11 cellular contexts compared by ENCODE assay signal in the genomic region with DNA sequence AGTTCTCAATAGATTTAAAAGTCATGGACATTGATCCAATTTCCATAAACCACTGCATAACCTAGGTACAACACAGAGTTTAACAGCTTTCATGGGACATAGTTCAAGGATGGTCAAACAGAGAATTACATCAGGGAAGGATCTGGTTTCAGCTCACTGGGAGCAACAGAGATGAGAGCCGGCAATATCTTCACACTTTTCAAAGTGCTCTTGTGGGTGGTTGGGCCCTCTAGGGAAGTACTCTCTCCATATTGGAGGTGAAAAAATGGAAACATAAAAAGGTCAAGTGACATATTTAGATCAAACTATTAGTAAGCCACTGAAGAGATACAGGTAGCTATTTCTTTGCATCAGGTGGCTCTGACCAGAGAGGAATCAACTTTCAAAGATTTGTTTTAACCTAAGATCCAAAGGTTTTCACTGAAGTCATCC.
DNase-seq lines count a peak whose midpoint lies in the region; ATAC-seq lines count a peak whose summit lies in the region.
"Had no signal": no experiment of that assay in that cellular context is flagged by ENCODE, and none has a peak within 500 bp of the region (broad histone marks: within the 10 kb centered on the region; RNA-seq: fewer than 3 reads in every experiment).

No MANE protein-coding gene starts in this region.

- CTCF ChIA-PET in activated CD8-positive, alpha-beta memory T cell treated with anti-CD3 and anti-CD28 coated beads, Interleukin-2, amount 10 ng/mL, durations not matched to agents 7 days and 5 days (lab: Charles Lee), result interaction anchor here (1.0 to 1.9 kb wide), 5 partner anchors 10 to 70 kb away, joined by 3 to 13 read pairs (median 6); no protein-coding TSS in a partner anchor
- CTCF ChIA-PET in activated CD8-positive, alpha-beta T cell treated with anti-CD3 and anti-CD28 coated beads, Interleukin-2, amount 10 ng/mL, durations not matched to agents 7 days and 5 days (lab: Charles Lee), result interaction anchor here (1.1 to 5.8 kb wide), 14 partner anchors 10 to 433 kb away, joined by 3 to 28 read pairs (median 4); partner anchors contain the start of gene LRRN3

- no peaks in the 10 kb centered on the region for H3K27me3 Mint-ChIP-seq in activated CD8-positive, alpha-beta memory T cell treated with anti-CD3 and anti-CD28 coated beads, Interleukin-2, amount 10 ng/mL, durations not matched to agents 7 days and 5 days
- H3K27me3 Mint-ChIP-seq in activated CD8-positive, alpha-beta T cell treated with anti-CD3 and anti-CD28 coated beads, Interleukin-2, amount 10 ng/mL, durations not matched to agents 7 days and 5 days (ENCODE audit: low read depth), result no peaks in the 10 kb centered on the region
- no peaks in the 10 kb centered on the region for H3K27me3 Mint-ChIP-seq in stimulated activated memory B cell treated with anti-CD40 and anti-IgM and Interleukin-4, amounts not matched to agents 10 μg/mL and 1 μg/mL and 100 μg/mL, for 72 hours

- peaks cover 58% of the 10 kb centered on the region for H3K4me1 Mint-ChIP-seq in activated CD8-positive, alpha-beta memory T cell treated with anti-CD3 and anti-CD28 coated beads, Interleukin-2, amount 10 ng/mL, durations not matched to agents 7 days and 5 days
- peaks cover 61% of the 10 kb centered on the region for H3K4me1 Mint-ChIP-seq in activated CD8-positive, alpha-beta T cell treated with anti-CD3 and anti-CD28 coated beads, Interleukin-2, amount 10 ng/mL, durations not matched to agents 7 days and 5 days (ENCODE audit: low read depth)
- peaks cover 13% of the 10 kb centered on the region for H3K4me1 Mint-ChIP-seq in stimulated activated memory B cell treated with anti-CD40 and anti-IgM and Interleukin-4, amounts not matched to agents 10 μg/mL and 1 μg/mL and 100 μg/mL, for 72 hours

- POLR2A ChIA-PET in activated CD8-positive, alpha-beta T cell treated with anti-CD3 and anti-CD28 coated beads, Interleukin-2, amount 10 ng/mL, durations not matched to agents 7 days and 5 days (lab: Charles Lee), result interaction anchor here (0.9 to 7.3 kb wide), 9 partner anchors 8 to 64 kb away, joined by 3 to 69 read pairs (median 5); partner anchors contain the start of gene LRRN3

- H3K4me3 Mint-ChIP-seq in activated CD8-positive, alpha-beta memory T cell treated with anti-CD3 and anti-CD28 coated beads, Interleukin-2, amount 10 ng/mL, durations not matched to agents 7 days and 5 days, result no peak overlapping the region
- H3K4me3 Mint-ChIP-seq in activated CD8-positive, alpha-beta T cell treated with anti-CD3 and anti-CD28 coated beads, Interleukin-2, amount 10 ng/mL, durations not matched to agents 7 days and 5 days, result peak overlapping the region; percentile 32
- no peak overlapping the region for H3K4me3 Mint-ChIP-seq in stimulated activated memory B cell treated with anti-CD40 and anti-IgM and Interleukin-4, amounts not matched to agents 10 μg/mL and 1 μg/mL and 100 μg/mL, for 72 hours
- H3K4me3 Mint-ChIP-seq: neural crest cell had no signal

- no peak for DNase-seq in activated CD8-positive, alpha-beta memory T cell treated with anti-CD3 and anti-CD28 coated beads, Interleukin-2, amount 10 ng/mL, durations not matched to agents 7 days and 5 days
- no peak for DNase-seq in activated CD8-positive, alpha-beta memory T cell treated with anti-CD3 and anti-CD28 coated beads for 24 hours
- DNase-seq in activated CD8-positive, alpha-beta T cell treated with anti-CD3 and anti-CD28 coated beads, Interleukin-2, amount 10 ng/mL, durations not matched to agents 7 days and 5 days, result no peak
- DNase-seq in hepatic stellate cell (ENCODE audit: low spot score), result no peak
- DNase-seq in AG20443 (ENCODE audit: low spot score), result no peak
- DNase-seq: activated gamma-delta T cell treated with Interleukin-2 at 50 U/mL for 16 hours; effector memory CD4-positive, alpha-beta T cell had no signal

- ATAC-seq in activated CD8-positive, alpha-beta memory T cell treated with anti-CD3 and anti-CD28 coated beads, Interleukin-2, amount 10 ng/mL, durations not matched to agents 7 days and 5 days, result no peak
- peak; percentile 6 for ATAC-seq in HG03066 (IDR thresholded peaks at IDR 0.05; ENCODE audit: low read depth, unreplicated experiment)
- ATAC-seq in activated CD8-positive, alpha-beta T cell treated with anti-CD3 and anti-CD28 coated beads, Interleukin-2, amount 10 ng/mL, durations not matched to agents 7 days and 5 days, result peak; percentile 6
- ATAC-seq in stimulated activated memory B cell treated with anti-CD40 and anti-IgM and Interleukin-4, amounts not matched to agents 10 μg/mL and 1 μg/mL and 100 μg/mL, for 72 hours, result peak; percentile 53
- ATAC-seq in HG03457 (IDR thresholded peaks at IDR 0.05; ENCODE audit: unreplicated experiment), result no peak

- peaks cover 8% of the 10 kb centered on the region for H3K36me3 Mint-ChIP-seq in activated CD8-positive, alpha-beta memory T cell treated with anti-CD3 and anti-CD28 coated beads, Interleukin-2, amount 10 ng/mL, durations not matched to agents 7 days and 5 days
- H3K36me3 Mint-ChIP-seq in activated CD8-positive, alpha-beta T cell treated with anti-CD3 and anti-CD28 coated beads, Interleukin-2, amount 10 ng/mL, durations not matched to agents 7 days and 5 days (ENCODE audit: low read depth), result peaks cover 25% of the 10 kb centered on the region
- H3K36me3 Mint-ChIP-seq in stimulated activated memory B cell treated with anti-CD40 and anti-IgM and Interleukin-4, amounts not matched to agents 10 μg/mL and 1 μg/mL and 100 μg/mL, for 72 hours, result no peaks in the 10 kb centered on the region

- H3K27ac Mint-ChIP-seq in activated CD8-positive, alpha-beta memory T cell treated with anti-CD3 and anti-CD28 coated beads, Interleukin-2, amount 10 ng/mL, durations not matched to agents 7 days and 5 days, result peak overlapping the region; percentile 83
- H3K27ac Mint-ChIP-seq in activated CD8-positive, alpha-beta T cell treated with anti-CD3 and anti-CD28 coated beads, Interleukin-2, amount 10 ng/mL, durations not matched to agents 7 days and 5 days, result peak overlapping the region; percentile 72
- peak overlapping the region; percentile 52 for H3K27ac Mint-ChIP-seq in stimulated activated memory B cell treated with anti-CD40 and anti-IgM and Interleukin-4, amounts not matched to agents 10 μg/mL and 1 μg/mL and 100 μg/mL, for 72 hours

- no peaks in the 10 kb centered on the region for H3K9me3 Mint-ChIP-seq in activated CD8-positive, alpha-beta memory T cell treated with anti-CD3 and anti-CD28 coated beads, Interleukin-2, amount 10 ng/mL, durations not matched to agents 7 days and 5 days (ENCODE audit: low read depth)
- no peaks in the 10 kb centered on the region for H3K9me3 Mint-ChIP-seq in activated CD8-positive, alpha-beta T cell treated with anti-CD3 and anti-CD28 coated beads, Interleukin-2, amount 10 ng/mL, durations not matched to agents 7 days and 5 days (ENCODE audit: insufficient read depth)
- no peaks in the 10 kb centered on the region for H3K9me3 Mint-ChIP-seq in stimulated activated memory B cell treated with anti-CD40 and anti-IgM and Interleukin-4, amounts not matched to agents 10 μg/mL and 1 μg/mL and 100 μg/mL, for 72 hours
- H3K9me3 Mint-ChIP-seq: neural crest cell had no signal

Comparison
In these comparisons a context has a peak if more than half of its experiments do, and no peak if none do; other contexts are left out.
1. ATAC-seq: peak in HG03066 (single experiment), activated CD8-positive, alpha-beta T cell treated with anti-CD3 and anti-CD28 coated beads, Interleukin-2, amount 10 ng/mL, durations not matched to agents 7 days and 5 days (single experiment) and stimulated activated memory B cell treated with anti-CD40 and anti-IgM and Interleukin-4, amounts not matched to agents 10 μg/mL and 1 μg/mL and 100 μg/mL, for 72 hours (single experiment); none in activated CD8-positive, alpha-beta memory T cell treated with anti-CD3 and anti-CD28 coated beads, Interleukin-2, amount 10 ng/mL, durations not matched to agents 7 days and 5 days (single experiment) and HG03457 (single experiment).
2. Peak in every context shown above with its lines, with median percentiles within 50 percentile points of each other: H3K27ac Mint-ChIP-seq.